In the genomic region with DNA sequence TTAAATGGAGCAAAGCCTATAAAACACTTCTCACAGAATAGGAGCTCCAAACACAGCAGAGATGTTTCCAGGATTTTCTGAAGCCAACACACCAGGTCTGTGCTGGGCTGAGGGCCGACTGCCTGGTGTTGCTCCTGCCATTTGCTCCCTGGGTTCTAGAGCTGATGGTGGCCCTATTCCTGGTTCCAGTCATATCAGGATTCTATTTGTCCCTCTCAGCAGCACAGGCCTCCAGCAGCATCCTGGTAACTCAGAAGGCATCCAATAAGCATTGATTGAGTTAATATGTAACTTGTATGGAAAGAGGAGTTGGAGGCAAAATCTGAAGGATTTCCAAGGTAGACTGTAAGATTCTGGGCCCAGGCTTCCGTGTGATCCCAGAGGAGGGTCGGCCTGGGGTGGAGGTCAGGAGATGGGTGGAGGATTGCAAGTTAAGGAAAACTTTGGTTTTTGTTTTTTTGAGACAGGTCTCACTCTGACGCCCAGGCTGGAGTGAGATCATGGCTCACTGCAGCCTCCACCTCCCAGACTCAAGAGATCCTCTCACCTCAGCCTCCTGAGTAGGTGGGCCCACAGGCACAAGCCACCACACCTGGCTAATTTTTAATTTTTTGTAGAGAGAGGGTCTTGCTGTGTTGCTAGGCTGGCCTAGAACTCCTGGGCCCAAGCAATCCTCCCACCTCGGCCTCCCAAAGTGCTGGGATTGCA, we compare ENCODE assay signal across 21 cellular contexts. TPM values are rescaled to one million over a fixed set of nuclear protein-coding genes. Genes with fewer than 3 reads are reported as not detected.
A peak's percentile ranks its signal among the peaks of the same experiment; 100 is the strongest.
DNase-seq lines count a peak whose midpoint lies in the region; ATAC-seq, FAIRE-seq and TF ChIP-seq lines count a peak whose summit lies in the region.
"Had no signal": no experiment of that assay in that cellular context is flagged by ENCODE, and none has a peak within 500 bp of the region (broad histone marks: within the 10 kb centered on the region; RNA-seq: fewer than 3 reads in every experiment).

No MANE protein-coding gene starts in this region.

- no peaks in the 10 kb centered on the region for H3K36me3 Mint-ChIP-seq in activated T-cell treated with anti-CD3 and anti-CD28 coated beads, Interleukin-2, amount 50 U/mL, for 4 hours (ENCODE audit: insufficient read depth)

- no peak for FAIRE-seq in HepG2 (lab: Jason Lieb, UNC)
- FAIRE-seq: endometrium, GM18507, islet of Langerhans had no signal

- no peaks in the 10 kb centered on the region for H3K27me3 Mint-ChIP-seq in activated T-cell treated with anti-CD3 and anti-CD28 coated beads, Interleukin-2, amount 50 U/mL, for 4 hours (ENCODE audit: low read depth)

- H3K4me2 ChIP-seq in HepG2 (ENCODE audit: low read depth, low read length): peak overlapping the region; percentile 60

- no peak overlapping the region for H2AFZ ChIP-seq in HepG2 (ENCODE audit: low read length)

- no peaks in the 10 kb centered on the region for H4K20me1 ChIP-seq in HepG2 (ENCODE audit: insufficient read depth, low read length)

- DNase-seq in DMS53 (lab: John Stamatoyannopoulos, UW): peak; percentile 26
- no peak for DNase-seq in DMS53 treated with DMSO at 0.1 percent for 48 hours (lab: John Stamatoyannopoulos, UW; ENCODE audit: unreplicated experiment)
- no peak for DNase-seq in adipocyte (ENCODE audit: low read depth)
- DNase-seq in HepG2 (ENCODE audit: low spot score): peak; percentile 50
- no peak for DNase-seq in suprapubic skin (ENCODE audit: low spot score in 2 of 2)
- DNase-seq in activated T-cell treated with anti-CD3 and anti-CD28 coated beads, Interleukin-2, amount 50 U/mL, for 4 hours: no peak
- no peak for DNase-seq in COLO829 (ENCODE audit: low spot score)
- no peak for DNase-seq in stimulated activated CD8-positive, alpha-beta memory T cell treated with anti-CD3 and anti-CD28 coated beads, Interleukin-4, amount 100 ng/mL, for 48 hours
- DNase-seq: 8988T; activated CD4-positive, alpha-beta T cell treated with anti-CD3 and anti-CD28 coated beads, Interleukin-2, amount 50 U/mL, for 4 hours; NCI-H1436; NCI-H526; RPMI8226; stimulated activated CD4-positive, alpha-beta T cell treated with anti-CD3 and anti-CD28 coated beads, Interleukin-2, amount 100 ng/mL, for 48 hours had no signal

- peaks cover 6% of the 10 kb centered on the region for H3K79me2 ChIP-seq in HepG2 (ENCODE audit: insufficient read depth, low read length)

- intact Hi-C loops in HepG2 (cut with micrococcal nuclease; ENCODE audit: unreplicated experiment): no loop called here

- H3K4me1 Mint-ChIP-seq in activated T-cell treated with anti-CD3 and anti-CD28 coated beads, Interleukin-2, amount 50 U/mL, for 4 hours (ENCODE audit: low read depth): peaks cover 40% of the 10 kb centered on the region

- 62% methylated on average over 5 of the region's 5 CpGs for WGBS in HepG2 (ENCODE audit: low lambda C conversion rate)
- 83% methylated on average over 5 of the region's 5 CpGs for WGBS in suprapubic skin

- H3K9me3 Mint-ChIP-seq in activated T-cell treated with anti-CD3 and anti-CD28 coated beads, Interleukin-2, amount 50 U/mL, for 4 hours: no peaks in the 10 kb centered on the region

- no peak overlapping the region for H3K4me3 Mint-ChIP-seq in activated T-cell treated with anti-CD3 and anti-CD28 coated beads, Interleukin-2, amount 50 U/mL, for 4 hours

- TF ChIP-seq RAD21 in HepG2 (CRISPR knock-in tag; IDR thresholded peaks at IDR 0.05): no peak

- H3K36me3 ChIP-seq in adipocyte (ENCODE audit: control insufficient read depth, insufficient read depth, low read length, severe bottlenecking) (peaks cover 9% of the 10 kb centered on the region), HepG2 (replicated peaks in 1 of 2; ENCODE audit: control insufficient read depth in 1 of 2, insufficient read depth in 2 of 2, low read length in 2 of 2) (peaks cover 0 to 3% of the 10 kb centered on the region in 2 experiments; a peak in 1 of 5 replicates), suprapubic skin (no peaks in the 10 kb centered on the region)

- peak; percentile 62 for ATAC-seq in HepG2
- no peak for ATAC-seq in activated T-cell treated with anti-CD3 and anti-CD28 coated beads, Interleukin-2, amount 50 U/mL, for 4 hours

- POLR2A ChIA-PET in HepG2 (lab: Yijun Ruan, JAX): interaction anchor here (1.2 to 1.3 kb wide), 2 partner anchors 8 to 76 kb away, joined by 3 to 4 read pairs; a partner anchor contains a TSS

- H3K4me3 ChIP-seq in adipocyte (ENCODE audit: low read length) (no peak overlapping the region), HepG2 (replicated peaks in 1 of 3; ENCODE audit: insufficient read depth in 1 of 3, low read depth in 2 of 3, low read length in 3 of 3) (no peak overlapping the region), suprapubic skin (no peak overlapping the region)

- peak overlapping the region; percentile 80 for H3K9ac ChIP-seq in adipocyte (ENCODE audit: low read length)
- H3K9ac ChIP-seq in HepG2 (ENCODE audit: insufficient read depth, low read depth, low read length): no peak overlapping the region

- H3K4me1 ChIP-seq in adipocyte (ENCODE audit: control insufficient read depth, insufficient read depth, low read length) (peaks cover 59% of the 10 kb centered on the region), HepG2 (ENCODE audit: insufficient read depth, low read length) (peaks cover 58% of the 10 kb centered on the region), suprapubic skin (peaks cover 45% of the 10 kb centered on the region)

- CTCF ChIA-PET in HepG2 (lab: Yijun Ruan, JAX; ENCODE audit: low intra/inter-chr PET ratio, low total read pairs): no interaction called here

- TF ChIP-seq CTCF in HepG2 (CRISPR knock-in tag; IDR thresholded peaks at IDR 0.05): no peak
- TF ChIP-seq CTCF in suprapubic skin (IDR thresholded peaks at IDR 0.05): no peak

- H3K27me3 ChIP-seq in adipocyte (replicated peaks; ENCODE audit: control insufficient read depth, insufficient read depth, low read length): no peaks in the 10 kb centered on the region
- no peaks in the 10 kb centered on the region for H3K27me3 ChIP-seq in HepG2 (ENCODE audit: control insufficient read depth in 1 of 2, insufficient read depth in 2 of 2, low read length in 2 of 2)
- no peaks in the 10 kb centered on the region for H3K27me3 ChIP-seq in suprapubic skin

- H3K27ac ChIP-seq in HepG2 (ENCODE audit: extremely low read length, insufficient read depth, low read length) (no peak overlapping the region), suprapubic skin (peak overlapping the region; percentile 76)

- TF ChIP-seq EP300 in HepG2 (IDR thresholded peaks at IDR 0.05; ENCODE audit: low read depth in 2 of 2, low read length in 2 of 2) (no peak), HepG2 (CRISPR knock-in tag; IDR thresholded peaks at IDR 0.05; ENCODE audit: borderline replicate concordance) (no peak), suprapubic skin (IDR thresholded peaks at IDR 0.05) (no peak)

- H3K9me3 ChIP-seq in adipocyte (ENCODE audit: control insufficient read depth, low read length) (no peaks in the 10 kb centered on the region), HepG2 (ENCODE audit: low read length) (no peaks in the 10 kb centered on the region), suprapubic skin (no peaks in the 10 kb centered on the region)

- no TSS peak for BruUV-seq in HepG2 (replicated peaks; lab: Mats Ljungman, UMichigan)

- in situ Hi-C loops in HepG2 (cut with HindIII; ENCODE audit: extremely low pct_ligation_motif_present, low pct_unique_long_range_greater_than_20kb): no loop called here

- TF ChIP-seq POLR2A in HepG2 (IDR thresholded peaks at IDR 0.05; ENCODE audit: insufficient read depth in 1 of 2, low read depth in 2 of 2, low read length in 2 of 2) (no peak), suprapubic skin (IDR thresholded peaks at IDR 0.05) (no peak)

RNA-seq across cellular contexts. Expression of a gene that starts 5.7 kb away (rescaled TPM):
- 18.0 and 23.9 TPM in 2 replicates for total RNA-seq in HepG2 (2016; rRNA removed; fragmentation: Illumina TruSeq; extraction: Trizol)
- 7.4 and 7.5 TPM in 2 replicates for total RNA-seq in HepG2 (2016; cell fraction: cytosol; rRNA removed; fragmentation: Illumina TruSeq; extraction: Trizol; ENCODE audit: low read depth)
- 18.2 and 22.3 TPM in 2 replicates for total RNA-seq in HepG2 (2016; cell fraction: insoluble cytoplasmic fraction; rRNA removed; fragmentation: Illumina TruSeq; extraction: Trizol)
- total RNA-seq in HepG2 (2016; cell fraction: membrane; rRNA removed; fragmentation: Illumina TruSeq; extraction: Trizol): 9.6 and 12.0 TPM in 2 replicates
- 6.4 and 6.7 TPM in 2 replicates for total RNA-seq in HepG2 (2016; cell fraction: nucleus; rRNA removed; fragmentation: Illumina TruSeq; extraction: Trizol)
- polyA plus RNA-seq in HepG2 (2011; rRNA removed): 20.7 and 25.6 TPM in 2 replicates
- polyA plus RNA-seq in HepG2 (2011; cell fraction: cytosol; rRNA removed): 6.7 and 11.7 TPM in 2 replicates
- 8.3 and 9.2 TPM in 2 replicates for polyA plus RNA-seq in HepG2 (2011; cell fraction: nucleus; rRNA removed)
- polyA plus RNA-seq in HepG2 (2012): 5.3 and 10.3 TPM in 2 replicates
- 17.0 and 17.7 TPM in 2 replicates for polyA plus RNA-seq in HepG2 (2016; cell fraction: cytosol; fragmentation: Illumina TruSeq; extraction: Trizol; ENCODE audit: low read depth)
- polyA plus RNA-seq in HepG2 (2016; cell fraction: insoluble cytoplasmic fraction; fragmentation: Illumina TruSeq; extraction: Trizol; ENCODE audit: low read depth): 33.9 and 41.5 TPM in 2 replicates
- polyA plus RNA-seq in HepG2 (2016; cell fraction: membrane; fragmentation: Illumina TruSeq; extraction: Trizol; ENCODE audit: low read depth): 18.7 and 22.5 TPM in 2 replicates
- 19.8 and 24.6 TPM in 2 replicates for polyA plus RNA-seq in HepG2 (2016; cell fraction: nucleus; fragmentation: Illumina TruSeq; extraction: Trizol; ENCODE audit: insufficient read depth, low read depth)
- 1.6 and 2.1 TPM in 2 replicates for polyA minus RNA-seq in HepG2 (2011; rRNA and poly(A)+ RNA removed; ENCODE audit: low replicate concordance)
- polyA minus RNA-seq in HepG2 (2011; cell fraction: cytosol; rRNA and poly(A)+ RNA removed): 3.0 and 3.5 TPM in 2 replicates
- 2.4 and 4.7 TPM in 2 replicates for polyA minus RNA-seq in HepG2 (2011; cell fraction: nucleus; rRNA and poly(A)+ RNA removed)
- total RNA-seq in suprapubic skin: 10 to 100 TPM; 33.0 to 64.3 (median 42.2) TPM
- total RNA-seq in activated T-cell treated with anti-CD3 and anti-CD28 coated beads, Interleukin-2, amount 50 U/mL, for 4 hours: under 1 TPM; 0.28 to 0.63 (median 0.37) TPM

RNA-seq across cellular contexts. Expression of a gene that starts 20.6 kb away (rescaled TPM):
- total RNA-seq in HepG2 (2016; rRNA removed; fragmentation: Illumina TruSeq; extraction: Trizol) (21.2 and 29.4 TPM in 2 replicates), suprapubic skin (10 to 100 TPM; 20.2 to 36.1 (median 24.8) TPM)
- total RNA-seq in HepG2 (2016; cell fraction: cytosol; rRNA removed; fragmentation: Illumina TruSeq; extraction: Trizol; ENCODE audit: low read depth): 26.2 and 36.6 TPM in 2 replicates
- 15.6 and 27.3 TPM in 2 replicates for total RNA-seq in HepG2 (2016; cell fraction: insoluble cytoplasmic fraction; rRNA removed; fragmentation: Illumina TruSeq; extraction: Trizol)
- total RNA-seq in HepG2 (2016; cell fraction: membrane; rRNA removed; fragmentation: Illumina TruSeq; extraction: Trizol): 15.4 and 17.8 TPM in 2 replicates
- 19.6 and 24.7 TPM in 2 replicates for total RNA-seq in HepG2 (2016; cell fraction: nucleus; rRNA removed; fragmentation: Illumina TruSeq; extraction: Trizol)
- polyA plus RNA-seq in HepG2 (2011; rRNA removed): 5.0 and 5.4 TPM in 2 replicates
- polyA plus RNA-seq in HepG2 (2011; cell fraction: cytosol; rRNA removed): 2.3 and 3.5 TPM in 2 replicates
- polyA plus RNA-seq in HepG2 (2011; cell fraction: nucleus; rRNA removed): 15.5 and 19.7 TPM in 2 replicates
- polyA plus RNA-seq in HepG2 (2012): 20.2 and 32.1 TPM in 2 replicates
- polyA plus RNA-seq in HepG2 (2016; cell fraction: cytosol; fragmentation: Illumina TruSeq; extraction: Trizol; ENCODE audit: low read depth): 8.6 and 9.4 TPM in 2 replicates
- polyA plus RNA-seq in HepG2 (2016; cell fraction: insoluble cytoplasmic fraction; fragmentation: Illumina TruSeq; extraction: Trizol; ENCODE audit: low read depth): 14.8 and 18.5 TPM in 2 replicates
- 8.0 and 9.0 TPM in 2 replicates for polyA plus RNA-seq in HepG2 (2016; cell fraction: membrane; fragmentation: Illumina TruSeq; extraction: Trizol; ENCODE audit: low read depth)
- 36.0 and 46.1 TPM in 2 replicates for polyA plus RNA-seq in HepG2 (2016; cell fraction: nucleus; fragmentation: Illumina TruSeq; extraction: Trizol; ENCODE audit: insufficient read depth, low read depth)
- 10.9 and 13.8 TPM in 2 replicates for polyA minus RNA-seq in HepG2 (2011; rRNA and poly(A)+ RNA removed; ENCODE audit: low replicate concordance)
- 5.9 and 8.4 TPM in 2 replicates for polyA minus RNA-seq in HepG2 (2011; cell fraction: cytosol; rRNA and poly(A)+ RNA removed)
- 9.9 and 14.9 TPM in 2 replicates for polyA minus RNA-seq in HepG2 (2011; cell fraction: nucleus; rRNA and poly(A)+ RNA removed)
- 10 to 100 TPM; 40.3 to 44.5 (median 42.1) TPM for total RNA-seq in activated T-cell treated with anti-CD3 and anti-CD28 coated beads, Interleukin-2, amount 50 U/mL, for 4 hours

RNA-seq across cellular contexts. Expression of a gene that starts 26.5 kb away (rescaled TPM):
- total RNA-seq in HepG2 (2016; rRNA removed; fragmentation: Illumina TruSeq; extraction: Trizol) (0.13 TPM in 1 of 2 replicates, not detected in the other), suprapubic skin (under 1 TPM in 1 of 4 donors, not detected in 3; 0.52 TPM)
- total RNA-seq in HepG2 (2016; cell fraction: cytosol; rRNA removed; fragmentation: Illumina TruSeq; extraction: Trizol; ENCODE audit: low read depth): not detected in 2 replicates
- not detected in 2 replicates for total RNA-seq in HepG2 (2016; cell fraction: insoluble cytoplasmic fraction; rRNA removed; fragmentation: Illumina TruSeq; extraction: Trizol)
- total RNA-seq in HepG2 (2016; cell fraction: membrane; rRNA removed; fragmentation: Illumina TruSeq; extraction: Trizol): 0.17 TPM in 1 of 2 replicates, not detected in the other
- not detected in 2 replicates for total RNA-seq in HepG2 (2016; cell fraction: nucleus; rRNA removed; fragmentation: Illumina TruSeq; extraction: Trizol)
- polyA plus RNA-seq in HepG2 (2011; rRNA removed): 0.29 and 0.54 TPM in 2 replicates
- polyA plus RNA-seq in HepG2 (2011; cell fraction: cytosol; rRNA removed): 0.26 and 0.31 TPM in 2 replicates
- 0.50 and 0.71 TPM in 2 replicates for polyA plus RNA-seq in HepG2 (2011; cell fraction: nucleus; rRNA removed)
- 0.16 and 0.35 TPM in 2 replicates for polyA plus RNA-seq in HepG2 (2012)
- not detected in 2 replicates for polyA plus RNA-seq in HepG2 (2016; cell fraction: cytosol; fragmentation: Illumina TruSeq; extraction: Trizol; ENCODE audit: low read depth)
- polyA plus RNA-seq in HepG2 (2016; cell fraction: insoluble cytoplasmic fraction; fragmentation: Illumina TruSeq; extraction: Trizol; ENCODE audit: low read depth): not detected in 2 replicates
- not detected in 2 replicates for polyA plus RNA-seq in HepG2 (2016; cell fraction: membrane; fragmentation: Illumina TruSeq; extraction: Trizol; ENCODE audit: low read depth)
- polyA plus RNA-seq in HepG2 (2016; cell fraction: nucleus; fragmentation: Illumina TruSeq; extraction: Trizol; ENCODE audit: insufficient read depth, low read depth): not detected in 2 replicates
- 0.76 TPM in 1 of 2 replicates, not detected in the other for polyA minus RNA-seq in HepG2 (2011; rRNA and poly(A)+ RNA removed; ENCODE audit: low replicate concordance)
- polyA minus RNA-seq in HepG2 (2011; cell fraction: cytosol; rRNA and poly(A)+ RNA removed): not detected in 2 replicates
- not detected in 2 replicates for polyA minus RNA-seq in HepG2 (2011; cell fraction: nucleus; rRNA and poly(A)+ RNA removed)
- under 1 TPM in 2 of 3 donors, not detected in 1; 0.21 to 0.41 TPM for total RNA-seq in activated T-cell treated with anti-CD3 and anti-CD28 coated beads, Interleukin-2, amount 50 U/mL, for 4 hours
- total RNA-seq: Calu3, glomerular endothelial cell, myocyte, renal cortical epithelial cell had no signal

RNA-seq across cellular contexts. Expression of a gene that starts 38.7 kb away (rescaled TPM):
- total RNA-seq in HepG2 (2016; rRNA removed; fragmentation: Illumina TruSeq; extraction: Trizol) (0.11 TPM in 1 of 2 replicates, not detected in the other), suprapubic skin (1 to 10 TPM in 3 of 4 donors, under 1 TPM in 1; 0.57 to 4.3 (median 1.9) TPM)
- not detected in 2 replicates for total RNA-seq in HepG2 (2016; cell fraction: cytosol; rRNA removed; fragmentation: Illumina TruSeq; extraction: Trizol; ENCODE audit: low read depth)
- 0.15 TPM in 1 of 2 replicates, not detected in the other for total RNA-seq in HepG2 (2016; cell fraction: insoluble cytoplasmic fraction; rRNA removed; fragmentation: Illumina TruSeq; extraction: Trizol)
- total RNA-seq in HepG2 (2016; cell fraction: membrane; rRNA removed; fragmentation: Illumina TruSeq; extraction: Trizol): not detected in 2 replicates
- 0.09 TPM in 1 of 2 replicates, not detected in the other for total RNA-seq in HepG2 (2016; cell fraction: nucleus; rRNA removed; fragmentation: Illumina TruSeq; extraction: Trizol)
- 0.03 TPM in 2 replicates for polyA plus RNA-seq in HepG2 (2011; rRNA removed)
- polyA plus RNA-seq in HepG2 (2011; cell fraction: cytosol; rRNA removed): 0.01 and 0.03 TPM in 2 replicates
- 0.07 and 0.11 TPM in 2 replicates for polyA plus RNA-seq in HepG2 (2011; cell fraction: nucleus; rRNA removed)
- polyA plus RNA-seq in HepG2 (2012): 0.13 and 0.17 TPM in 2 replicates
- polyA plus RNA-seq in HepG2 (2016; cell fraction: cytosol; fragmentation: Illumina TruSeq; extraction: Trizol; ENCODE audit: low read depth): not detected in 2 replicates
- polyA plus RNA-seq in HepG2 (2016; cell fraction: insoluble cytoplasmic fraction; fragmentation: Illumina TruSeq; extraction: Trizol; ENCODE audit: low read depth): 0.08 and 0.14 TPM in 2 replicates
- polyA plus RNA-seq in HepG2 (2016; cell fraction: membrane; fragmentation: Illumina TruSeq; extraction: Trizol; ENCODE audit: low read depth): not detected in 2 replicates
- 0.23 and 0.61 TPM in 2 replicates for polyA plus RNA-seq in HepG2 (2016; cell fraction: nucleus; fragmentation: Illumina TruSeq; extraction: Trizol; ENCODE audit: insufficient read depth, low read depth)
- polyA minus RNA-seq in HepG2 (2011; rRNA and poly(A)+ RNA removed; ENCODE audit: low replicate concordance): 0.04 TPM in 1 of 2 replicates, not detected in the other
- not detected in 2 replicates for polyA minus RNA-seq in HepG2 (2011; cell fraction: cytosol; rRNA and poly(A)+ RNA removed)
- not detected in 2 replicates for polyA minus RNA-seq in HepG2 (2011; cell fraction: nucleus; rRNA and poly(A)+ RNA removed)
- total RNA-seq in activated T-cell treated with anti-CD3 and anti-CD28 coated beads, Interleukin-2, amount 50 U/mL, for 4 hours: 1 to 10 TPM; 2.3 to 3.0 (median 2.7) TPM
- total RNA-seq: glomerular endothelial cell, myocyte had no signal

RNA-seq across cellular contexts. Expression of a gene that starts 41.2 kb away (rescaled TPM):
- total RNA-seq in HepG2 (2016; rRNA removed; fragmentation: Illumina TruSeq; extraction: Trizol) (19.9 and 23.4 TPM in 2 replicates), suprapubic skin (10 to 100 TPM; 26.0 to 62.9 (median 35.1) TPM)
- total RNA-seq in HepG2 (2016; cell fraction: cytosol; rRNA removed; fragmentation: Illumina TruSeq; extraction: Trizol; ENCODE audit: low read depth): 16.4 and 17.6 TPM in 2 replicates
- total RNA-seq in HepG2 (2016; cell fraction: insoluble cytoplasmic fraction; rRNA removed; fragmentation: Illumina TruSeq; extraction: Trizol): 16.8 and 28.9 TPM in 2 replicates
- 25.5 and 34.7 TPM in 2 replicates for total RNA-seq in HepG2 (2016; cell fraction: membrane; rRNA removed; fragmentation: Illumina TruSeq; extraction: Trizol)
- 24.0 and 25.3 TPM in 2 replicates for total RNA-seq in HepG2 (2016; cell fraction: nucleus; rRNA removed; fragmentation: Illumina TruSeq; extraction: Trizol)
- polyA plus RNA-seq in HepG2 (2011; rRNA removed): 46.8 and 50.0 TPM in 2 replicates
- 29.8 and 31.5 TPM in 2 replicates for polyA plus RNA-seq in HepG2 (2011; cell fraction: cytosol; rRNA removed)
- 100 and 142 TPM in 2 replicates for polyA plus RNA-seq in HepG2 (2011; cell fraction: nucleus; rRNA removed)
- polyA plus RNA-seq in HepG2 (2012): 24.9 and 33.5 TPM in 2 replicates
- 28.0 and 32.1 TPM in 2 replicates for polyA plus RNA-seq in HepG2 (2016; cell fraction: cytosol; fragmentation: Illumina TruSeq; extraction: Trizol; ENCODE audit: low read depth)
- polyA plus RNA-seq in HepG2 (2016; cell fraction: insoluble cytoplasmic fraction; fragmentation: Illumina TruSeq; extraction: Trizol; ENCODE audit: low read depth): 28.8 and 31.3 TPM in 2 replicates
- 47.1 and 49.1 TPM in 2 replicates for polyA plus RNA-seq in HepG2 (2016; cell fraction: membrane; fragmentation: Illumina TruSeq; extraction: Trizol; ENCODE audit: low read depth)
- 79.1 and 84.7 TPM in 2 replicates for polyA plus RNA-seq in HepG2 (2016; cell fraction: nucleus; fragmentation: Illumina TruSeq; extraction: Trizol; ENCODE audit: insufficient read depth, low read depth)
- 60.6 and 68.2 TPM in 2 replicates for polyA minus RNA-seq in HepG2 (2011; rRNA and poly(A)+ RNA removed; ENCODE audit: low replicate concordance)
- 5.8 and 16.4 TPM in 2 replicates for polyA minus RNA-seq in HepG2 (2011; cell fraction: cytosol; rRNA and poly(A)+ RNA removed)
- polyA minus RNA-seq in HepG2 (2011; cell fraction: nucleus; rRNA and poly(A)+ RNA removed): 14.5 and 15.5 TPM in 2 replicates
- total RNA-seq in activated T-cell treated with anti-CD3 and anti-CD28 coated beads, Interleukin-2, amount 50 U/mL, for 4 hours: 10 to 100 TPM; 25.9 to 26.0 (median 25.9) TPM

Comparison
In these comparisons a context has a peak if more than half of its experiments do, and no peak if none do; other contexts are left out.
1. DNase-seq: peak in DMS53 (single experiment) and HepG2 (single experiment); none in DMS53 treated with DMSO at 0.1 percent for 48 hours (single experiment), adipocyte (single experiment), suprapubic skin (0 of 2), activated T-cell treated with anti-CD3 and anti-CD28 coated beads, Interleukin-2, amount 50 U/mL, for 4 hours (single experiment), COLO829 (single experiment) and stimulated activated CD8-positive, alpha-beta memory T cell treated with anti-CD3 and anti-CD28 coated beads, Interleukin-4, amount 100 ng/mL, for 48 hours (single experiment).
2. RNA of a gene that starts 5.7 kb away (total RNA-seq): 33.0 to 64.3 TPM in suprapubic skin and 6.4 to 23.9 TPM in HepG2; 0.28 to 0.63 TPM in activated T-cell treated with anti-CD3 and anti-CD28 coated beads, Interleukin-2, amount 50 U/mL, for 4 hours; every median in the first group is over 4 times any median in the second.